Comparison of ENCODE assay signal across 1 cellular context in the genomic region with DNA sequence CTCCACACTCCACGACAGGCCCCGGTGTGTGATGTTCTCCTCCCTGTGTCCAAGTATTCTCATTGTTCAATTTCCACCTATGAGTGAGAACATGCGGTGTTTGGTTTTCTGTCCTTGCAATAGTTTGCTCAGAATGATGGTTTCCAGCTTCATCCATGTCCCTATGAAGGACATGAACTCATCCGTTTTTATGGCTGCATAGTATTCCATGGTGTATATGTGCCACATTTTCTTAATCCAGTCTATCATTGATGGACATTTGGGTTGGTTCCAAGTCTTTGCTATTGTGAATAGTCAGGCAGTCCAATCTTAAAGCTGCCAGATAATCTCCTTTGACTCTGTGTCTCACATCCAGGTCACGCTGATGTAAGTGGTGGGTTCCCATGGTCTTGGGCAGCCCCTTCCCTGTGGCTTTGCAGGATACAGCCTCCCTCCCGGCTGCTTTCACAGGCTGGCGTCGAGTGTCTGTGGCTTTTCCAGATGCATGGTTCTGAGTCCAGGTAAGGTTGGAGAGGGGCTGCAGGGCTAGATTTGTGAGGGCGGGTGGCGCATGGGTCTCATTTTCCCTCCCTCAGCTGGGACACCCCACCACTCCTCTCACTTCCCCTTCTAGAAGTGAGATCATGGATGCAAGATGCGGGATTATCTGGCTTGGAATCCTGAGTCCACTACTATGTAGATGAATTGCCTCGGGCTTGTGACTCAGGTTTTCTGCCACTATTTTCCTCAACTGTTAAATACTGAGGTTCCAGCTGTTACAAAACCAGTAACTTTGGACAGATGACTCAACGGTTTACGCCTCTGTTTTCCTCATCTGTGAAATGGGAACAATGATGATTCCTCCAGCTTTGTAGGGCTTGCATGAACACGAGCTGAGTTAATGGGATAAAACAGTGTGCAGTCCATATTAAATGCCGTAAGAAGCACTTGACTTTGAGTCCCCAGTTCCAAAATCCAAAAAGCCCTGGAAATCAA.
A peak's percentile ranks its signal among the peaks of the same experiment; 100 is the strongest.
TF ChIP-seq lines count a peak whose summit lies in the region.

No MANE protein-coding gene starts in this region.

TF ChIP-seq in K562, 482 proteins besides CTCF, POLR2A, EP300 and RAD21 (continued from another document):
- TF ChIP-seq CBX1 (IDR thresholded peaks at IDR 0.05; ENCODE audit: low read depth) (peak; percentile 35; the same call in 1 of the 2 replicates), ZNF146 (CRISPR knock-in tag; IDR thresholded peaks at IDR 0.05; ENCODE audit: unreplicated experiment) (peak; percentile 69), ADNP (tag; IDR thresholded peaks at IDR 0.05) (peak; percentile 49; the same call in 1 of the 2 replicates), KDM1A (IDR thresholded peaks at IDR 0.05) (peak; percentile 58 to 77; a peak in 3 of 4 replicates), BCOR (IDR thresholded peaks at IDR 0.05) (peak; percentile 93), NFE2 (IDR thresholded peaks at IDR 0.05; ENCODE audit: low read depth) (peak; percentile 11; the same call in 1 of the 2 replicates), RBM25 (IDR thresholded peaks at IDR 0.05; ENCODE audit: low read depth, low read length, severe bottlenecking) (peak; percentile 94)
TF ChIP-seq in K562: peak in this region for 8; not testable (repeated sequence) for 474.
